Comparison of ENCODE assay signal across 29 cellular contexts in the genomic region with DNA sequence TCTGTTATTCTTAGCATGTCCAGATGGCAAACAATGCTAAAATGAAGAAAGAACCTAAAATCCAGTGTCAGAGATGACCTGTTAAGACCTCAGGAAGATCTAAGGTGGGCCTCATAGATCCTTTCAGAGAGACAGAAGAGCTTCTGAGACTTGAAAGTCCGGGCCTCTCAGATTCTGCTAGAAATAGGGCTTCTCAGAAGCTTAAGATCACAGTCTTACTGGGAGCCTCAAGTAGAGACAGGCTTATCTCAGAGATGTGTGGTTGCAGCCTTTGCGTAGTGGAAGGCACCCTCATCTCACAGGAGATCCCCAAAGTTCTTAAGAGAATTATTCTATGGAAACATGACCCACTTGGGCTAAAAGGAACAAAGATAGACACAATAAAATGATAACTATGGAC.
"Had no signal": no experiment of that assay in that cellular context is flagged by ENCODE, and none has a peak within 500 bp of the region (broad histone marks: within the 10 kb centered on the region; RNA-seq: fewer than 3 reads in every experiment).

No MANE protein-coding gene starts in this region.

- DNase-seq: colonic mucosa; effector CD8-positive, alpha-beta T cell; endodermal cell; foreskin fibroblast; gastrocnemius medialis; head of caudate nucleus; islet precursor cell; kidney glomerular epithelial cell; left colon; left ventricle myocardium superior; lower lobe of right lung; naive thymus-derived CD8-positive, alpha-beta T cell; nephron progenitor cell; nucleus accumbens; right cardiac atrium; sigmoid colon; stimulated activated CD4-positive, alpha-beta T cell treated with anti-CD3 and anti-CD28 coated beads, Interleukin-2, amount 100 ng/mL, for 24 hours; stimulated activated CD4-positive, alpha-beta T cell treated with anti-CD3 and anti-CD28 coated beads, Interleukin-4, amount 100 ng/mL, for 4 hours; stimulated activated naive CD8-positive, alpha-beta T cell treated with anti-CD3 and anti-CD28 coated beads, Interleukin-15, Interleukin-2, amounts not matched to agents 100 U/mL and 50 U/mL, for 24 hours; substantia nigra; testis; upper lobe of left lung; uterus had no signal

- H3K36me3 ChIP-seq: colonic mucosa, gastrocnemius medialis, lower lobe of right lung, prostate gland, sigmoid colon, tibial nerve, upper lobe of left lung, uterus had no signal

- H3K9me3 ChIP-seq: colonic mucosa, gastrocnemius medialis, lower lobe of right lung, prostate gland, sigmoid colon, testis, tibial nerve, upper lobe of left lung, uterus had no signal

- H3K4me2 ChIP-seq: hepatocyte had no signal

- H2AFZ ChIP-seq: hepatocyte had no signal

- H3K4me3 ChIP-seq: colonic mucosa, gastrocnemius medialis, hepatocyte, lower lobe of right lung, prostate gland, sigmoid colon, testis, tibial nerve, upper lobe of left lung, uterus had no signal

- H3K27me3 ChIP-seq: colonic mucosa, gastrocnemius medialis, hepatocyte, sigmoid colon, testis, tibial nerve, upper lobe of left lung, uterus had no signal

- ATAC-seq: esophagus mucosa; gastrocnemius medialis; left colon; left ventricle myocardium superior; lower lobe of right lung; naive thymus-derived CD8-positive, alpha-beta T cell; right cardiac atrium; stimulated activated memory B cell treated with anti-CD40 and anti-IgM and Interleukin-4, amounts not matched to agents 10 μg/mL and 1 μg/mL and 100 μg/mL, for 72 hours; stimulated activated naive CD8-positive, alpha-beta T cell treated with anti-CD3 and anti-CD28 coated beads, Interleukin-15, Interleukin-2, amounts not matched to agents 100 U/mL and 50 U/mL, for 24 hours had no signal

- H3K27ac ChIP-seq: colonic mucosa, epithelial cell of prostate, gastrocnemius medialis, hepatocyte, lower lobe of right lung, prostate gland, sigmoid colon, testis, tibial nerve, upper lobe of left lung, uterus had no signal

- H3K79me2 ChIP-seq: hepatocyte had no signal

- H3K4me1 ChIP-seq: colonic mucosa, prostate gland, sigmoid colon, testis, uterus had no signal
